18 cellular contexts compared by ENCODE assay signal in genomic region chr1:50329332-50329932, GRCh38.
DNase-seq lines count a peak whose midpoint lies in the region; ATAC-seq, FAIRE-seq and TF ChIP-seq lines count a peak whose summit lies in the region.
"Had no signal": no experiment of that assay in that cellular context is flagged by ENCODE, and none has a peak within 500 bp of the region (broad histone marks: within the 10 kb centered on the region; RNA-seq: fewer than 3 reads in every experiment).

No MANE protein-coding gene starts in this region.

- peak; percentile 14 for DNase-seq in NCI-H2196 (lab: John Stamatoyannopoulos, UW; ENCODE audit: unreplicated experiment)
- DNase-seq in NCI-H2196 treated with DMSO at 0.1 percent for 48 hours (lab: John Stamatoyannopoulos, UW; ENCODE audit: unreplicated experiment): no peak
- no peak for DNase-seq in NB4 (ENCODE audit: low read depth)
- peak; percentile 89 for DNase-seq in colonic mucosa
- peak; percentile 95 for DNase-seq in small intestine
- no peak for DNase-seq in NCI-H524 treated with DMSO at 0.1 percent for 48 hours (lab: John Stamatoyannopoulos, UW)
- DNase-seq in AG20443 (ENCODE audit: low spot score): no peak
- DNase-seq: ACHN; activated T-cell treated with anti-CD3 and anti-CD28 coated beads, Interleukin-2, amount 50 U/mL, for 1 hour; cerebellar nuclear complex; head of caudate nucleus; left cardiac atrium; NCI-H187; stimulated activated CD4-positive, alpha-beta T cell treated with anti-CD3 and anti-CD28 coated beads, Interleukin-15, amount 100 ng/mL, for 24 hours had no signal

- H3K9me3 ChIP-seq in colonic mucosa (no peaks in the 10 kb centered on the region), small intestine (ENCODE audit: control insufficient read depth, low read depth) (no peaks in the 10 kb centered on the region)
- H3K9me3 ChIP-seq: prostate gland had no signal

- H3K36me3 ChIP-seq in colonic mucosa (no peaks in the 10 kb centered on the region), small intestine (ENCODE audit: control insufficient read depth in 2 of 2, insufficient read depth in 2 of 2, low read length in 2 of 2) (no peaks in the 10 kb centered on the region)
- H3K36me3 ChIP-seq: prostate gland had no signal

- peaks cover 4% of the 10 kb centered on the region for H3K27me3 ChIP-seq in colonic mucosa
- peaks cover 0 to 2% of the 10 kb centered on the region in 2 donors for H3K27me3 ChIP-seq in small intestine (ENCODE audit: control insufficient read depth in 2 of 2, insufficient read depth in 2 of 2, low read length in 2 of 2)

- peaks cover 5% of the 10 kb centered on the region for H3K4me1 ChIP-seq in colonic mucosa
- peaks cover 0 to 3% of the 10 kb centered on the region in 2 donors for H3K4me1 ChIP-seq in small intestine (ENCODE audit: control insufficient read depth in 2 of 2, insufficient read depth in 1 of 2, low read depth in 1 of 2, low read length in 1 of 2)
- H3K4me1 ChIP-seq: prostate gland had no signal

- H3K9ac ChIP-seq in colonic mucosa (ENCODE audit: low read depth in 2 of 2, low read length in 2 of 2): no peak overlapping the region

- no peak for ATAC-seq in HG02938 (IDR thresholded peaks at IDR 0.05; ENCODE audit: unreplicated experiment)
- ATAC-seq: left cardiac atrium had no signal

- no peak for FAIRE-seq in small intestine (lab: Jason Lieb, UNC)
- FAIRE-seq: D721Med, endothelial cell of umbilical vein had no signal

- H3K4me3 ChIP-seq in NB4 (ENCODE audit: low read depth, low read length) (no peak overlapping the region), colonic mucosa (no peak overlapping the region), small intestine (ENCODE audit: low read depth in 1 of 2, low read length in 2 of 2) (no peak overlapping the region)
- H3K4me3 ChIP-seq: prostate gland had no signal

- 18 to 56% (median 33%) methylated on average over 4 of the region's 4 CpGs for WGBS in small intestine, 3 donors

- H3K27ac ChIP-seq in colonic mucosa (no peak overlapping the region), small intestine (ENCODE audit: low read depth in 1 of 2, low read length in 1 of 2) (no peak overlapping the region)
- H3K27ac ChIP-seq: prostate gland had no signal

- intact Hi-C loops in colonic mucosa (cut with DNase I): no loop called here

- TF ChIP-seq CTCF in NB4 (IDR thresholded peaks at IDR 0.05; ENCODE audit: low read depth, low read length) (peak; percentile 13), colonic mucosa (IDR thresholded peaks at IDR 0.05) (no peak)

- no peak for TF ChIP-seq POLR2A in NB4 (IDR thresholded peaks at IDR 0.05; ENCODE audit: extremely low read depth, insufficient read length)

Comparison
In these comparisons a context has a peak if more than half of its experiments do, and no peak if none do; other contexts are left out.
1. DNase-seq: peak in NCI-H2196 (single experiment), colonic mucosa (single experiment) and small intestine (single experiment); none in NCI-H2196 treated with DMSO at 0.1 percent for 48 hours (single experiment), NB4 (single experiment), NCI-H524 treated with DMSO at 0.1 percent for 48 hours (single experiment) and AG20443 (single experiment).